In genomic region chr11:125625594-125626380, GRCh38 we compare ENCODE assay signal across 8 cellular contexts. TPM values are rescaled to one million over a fixed set of nuclear protein-coding genes. Genes with fewer than 3 reads are reported as not detected.
A peak's percentile ranks its signal among the peaks of the same experiment; 100 is the strongest.
DNase-seq lines count a peak whose midpoint lies in the region; ATAC-seq and TF ChIP-seq lines count a peak whose summit lies in the region.

No MANE protein-coding gene starts in this region.

- H3K27ac Mint-ChIP-seq in activated naive CD4-positive, alpha-beta T cell treated with anti-CD3 and anti-CD28 coated beads, Interleukin-2, amount 50 U/mL, for 72 hours, result peak overlapping the region; percentile 93 to 100
- H3K27ac Mint-ChIP-seq in glutamatergic neuron (ENCODE audit: unreplicated experiment), result peak overlapping the region; percentile 96

- H3K4me3 Mint-ChIP-seq in glutamatergic neuron (ENCODE audit: unreplicated experiment), result peak overlapping the region; percentile 99

- DNase-seq in GM04504 (ENCODE audit: low read depth) (peak; percentile 74), HFF-Myc (ENCODE audit: extremely low read depth, low read depth) (peak; percentile 82), MV-4-11 (lab: John Stamatoyannopoulos, UW) (peak; percentile 83), SK-N-SH (peak; percentile 88), glutamatergic neuron (peak; percentile 91), osteoblast (ENCODE audit: insufficient read length, low spot score, missing footprints) (peak; percentile 92), thoracic aorta (ENCODE audit: low spot score) (peak; percentile 56)
- DNase-seq in activated naive CD4-positive, alpha-beta T cell treated with anti-CD3 and anti-CD28 coated beads, Interleukin-2, amount 50 U/mL, for 72 hours (ENCODE audit: low spot score in 2 of 2), result peak; percentile 87 to 89

- CTCF ChIA-PET in SK-N-SH (lab: Yijun Ruan, JAX), result interaction anchor here (0.6 to 2.0 kb wide), 6 partner anchors 19 to 278 kb away, joined by 3 to 8 read pairs (median 5); partner anchors contain the start of gene EI24

- peak overlapping the region; percentile 88 for H3K4me3 ChIP-seq in HFF-Myc (replicated peaks; ENCODE audit: low read depth, low read length)
- peak overlapping the region; percentile 77 to 79 for H3K4me3 ChIP-seq in SK-N-SH (ENCODE audit: low read depth in 2 of 2, low read length in 1 of 2)
- H3K4me3 ChIP-seq in osteoblast (ENCODE audit: insufficient read depth, low read length), result peak overlapping the region; percentile 81
- H3K4me3 ChIP-seq in thoracic aorta, result peak overlapping the region; percentile 96

- TF ChIP-seq CTCF in HFF-Myc (IDR thresholded peaks at IDR 0.05; ENCODE audit: low read depth, low read length, missing control alignments) (no peak), SK-N-SH (IDR thresholded peaks at IDR 0.05) (no peak), glutamatergic neuron (IDR thresholded peaks at IDR 0.05; ENCODE audit: partially characterized antibody, unreplicated experiment) (no peak), osteoblast (IDR thresholded peaks at IDR 0.05; ENCODE audit: extremely low read depth, low read depth, low read length) (no peak), thoracic aorta (IDR thresholded peaks at IDR 0.05) (no peak)

- H3K27me3 Mint-ChIP-seq in glutamatergic neuron (ENCODE audit: unreplicated experiment), result peaks cover 6% of the 10 kb centered on the region

- peaks cover 47% of the 10 kb centered on the region for H3F3A ChIP-seq in SK-N-SH (replicated peaks; ENCODE audit: insufficient read depth)

- no peak for TF ChIP-seq EP300 in SK-N-SH (IDR thresholded peaks at IDR 0.05; ENCODE audit: borderline replicate concordance in 1 of 2, low read depth in 1 of 2, low read length in 1 of 2)

- POLR2A ChIA-PET in SK-N-SH (lab: Yijun Ruan, JAX), result interaction anchor here (3.8 kb wide), 1 partner anchor 33 kb away, joined by 13 read pairs; the partner anchor contains the start of gene STT3A

- H3K27ac ChIP-seq in SK-N-SH (ENCODE audit: low read depth in 2 of 2, low read length in 1 of 2) (peak overlapping the region; percentile 92 to 97), osteoblast (ENCODE audit: low read depth, low read length) (peak overlapping the region; percentile 89), thoracic aorta (peak overlapping the region; percentile 94 to 99)

- H3K27me3 ChIP-seq in SK-N-SH (ENCODE audit: insufficient read depth) (no peaks in the 10 kb centered on the region), osteoblast (ENCODE audit: insufficient read depth, low read length) (no peaks in the 10 kb centered on the region), thoracic aorta (replicated peaks; ENCODE audit: insufficient read depth) (no peaks in the 10 kb centered on the region)

- peak overlapping the region; percentile 88 for H3K4me2 ChIP-seq in SK-N-SH
- peak overlapping the region; percentile 93 for H3K4me2 ChIP-seq in osteoblast (ENCODE audit: insufficient read depth, low read length)

- no peaks in the 10 kb centered on the region for H4K20me1 ChIP-seq in SK-N-SH (ENCODE audit: insufficient read depth)
- no peaks in the 10 kb centered on the region for H4K20me1 ChIP-seq in osteoblast (ENCODE audit: insufficient read depth, low read length)

- peaks cover 4 to 11% of the 10 kb centered on the region in 2 experiments; a peak in 3 of 4 replicates for H3K4me1 ChIP-seq in SK-N-SH (ENCODE audit: control insufficient read depth in 1 of 2, insufficient read depth in 2 of 2, low read depth in 1 of 2, low read length in 1 of 2)
- H3K4me1 ChIP-seq in osteoblast (ENCODE audit: insufficient read depth, low read length), result peaks cover 24% of the 10 kb centered on the region
- peaks cover 17 to 38% of the 10 kb centered on the region in 2 donors for H3K4me1 ChIP-seq in thoracic aorta (ENCODE audit: control insufficient read depth in 1 of 2, low read depth in 2 of 2)

- H3K9ac ChIP-seq in SK-N-SH, result peak overlapping the region; percentile 78

- H2AFZ ChIP-seq in SK-N-SH (ENCODE audit: low read depth) (peak overlapping the region; percentile 80), osteoblast (ENCODE audit: low read length) (peak overlapping the region; percentile 90)

- ATAC-seq in activated naive CD4-positive, alpha-beta T cell treated with anti-CD3 and anti-CD28 coated beads, Interleukin-2, amount 50 U/mL, for 72 hours, result peak; percentile 93 to 94
- ATAC-seq in thoracic aorta (ENCODE audit: insufficient number of reproducible peaks, low FRiP score, low read depth), result peak; percentile 80

- no peaks in the 10 kb centered on the region for H3K9me2 ChIP-seq in SK-N-SH

- no peaks in the 10 kb centered on the region for H3K9me3 Mint-ChIP-seq in activated naive CD4-positive, alpha-beta T cell treated with anti-CD3 and anti-CD28 coated beads, Interleukin-2, amount 50 U/mL, for 72 hours
- H3K9me3 Mint-ChIP-seq in glutamatergic neuron (ENCODE audit: unreplicated experiment), result peaks cover 7% of the 10 kb centered on the region

- WGBS in SK-N-SH (ENCODE audit: low lambda C conversion rate), result 1% methylated on average over 42 of the region's 60 CpGs

- TF ChIP-seq RAD21 in SK-N-SH (IDR thresholded peaks at IDR 0.05; ENCODE audit: low read length), result no peak

- H3K36me3 ChIP-seq in SK-N-SH (replicated peaks in 1 of 2; ENCODE audit: control insufficient read depth in 1 of 2, insufficient read depth in 2 of 2, low read length in 1 of 2) (peaks cover 22 to 34% of the 10 kb centered on the region in 2 experiments), osteoblast (ENCODE audit: insufficient read depth, low read length) (peaks cover 14% of the 10 kb centered on the region), thoracic aorta (peaks cover 12% of the 10 kb centered on the region)

- peaks cover 28 to 33% of the 10 kb centered on the region in 2 donors for H3K36me3 Mint-ChIP-seq in activated naive CD4-positive, alpha-beta T cell treated with anti-CD3 and anti-CD28 coated beads, Interleukin-2, amount 50 U/mL, for 72 hours
- no peaks in the 10 kb centered on the region for H3K36me3 Mint-ChIP-seq in glutamatergic neuron (ENCODE audit: unreplicated experiment)

- peaks cover 7% of the 10 kb centered on the region for H3K4me1 Mint-ChIP-seq in glutamatergic neuron (ENCODE audit: low read depth, unreplicated experiment)

- H3K9me3 ChIP-seq in SK-N-SH, result no peaks in the 10 kb centered on the region
- no peaks in the 10 kb centered on the region for H3K9me3 ChIP-seq in osteoblast (ENCODE audit: low read depth, low read length)
- H3K9me3 ChIP-seq in thoracic aorta, result no peaks in the 10 kb centered on the region

- H3K79me2 ChIP-seq in SK-N-SH (ENCODE audit: insufficient read depth) (peaks cover 37% of the 10 kb centered on the region), osteoblast (ENCODE audit: insufficient read depth, low read length) (peaks cover 8% of the 10 kb centered on the region)

TF ChIP-seq in SK-N-SH, 30 proteins besides CTCF, POLR2A, EP300 and RAD21 (continues in another document):
- 0 out of 2 replicates have a peak, but pooled peaks have one; percentile 68 for TF ChIP-seq YY1 (IDR thresholded peaks at IDR 0.05; ENCODE audit: low read depth)
- peak; percentile 20; the same call in 1 of the 2 replicates for TF ChIP-seq FOXJ3 (CRISPR knock-in tag; IDR thresholded peaks at IDR 0.05)
- TF ChIP-seq TCF12 (IDR thresholded peaks at IDR 0.05), result no peak
- no peak for TF ChIP-seq GATA2 (CRISPR knock-in tag; IDR thresholded peaks at IDR 0.05)
- TF ChIP-seq GABPA (IDR thresholded peaks at IDR 0.05; ENCODE audit: low read depth), result peak; percentile 35; the same call in 1 of the 2 replicates
- TF ChIP-seq MXI1 (IDR thresholded peaks at IDR 0.05; ENCODE audit: low read depth, low read length), result peak; percentile 89
- no peak for TF ChIP-seq IRF3 (IDR thresholded peaks at IDR 0.05; ENCODE audit: low read depth, low read length)
- TF ChIP-seq POLR2AphosphoS5 (IDR thresholded peaks at IDR 0.05; ENCODE audit: low read depth, low read length), result peak; percentile 92

RNA-seq across cellular contexts. Expression of gene CHEK1, which starts 0.8 kb away (rescaled TPM):
- 12.1 and 14.8 TPM in 2 replicates for polyA plus RNA-seq in SK-N-SH (2012; rRNA removed)
- 16.6 and 17.9 TPM in 2 replicates for polyA plus RNA-seq in SK-N-SH (2012; cell fraction: cytosol; rRNA removed)
- polyA plus RNA-seq in SK-N-SH (2012; cell fraction: nucleus; rRNA removed), result 5.2 and 10.9 TPM in 2 replicates
- total RNA-seq in activated naive CD4-positive, alpha-beta T cell treated with anti-CD3 and anti-CD28 coated beads, Interleukin-2, amount 50 U/mL, for 72 hours, result 100 to 1,000 TPM; 112 to 137 TPM
- total RNA-seq in glutamatergic neuron (ENCODE audit: unreplicated experiment), result 23.1 TPM
- total RNA-seq in osteoblast, result 16.6 and 22.4 TPM in 2 replicates
- total RNA-seq in thoracic aorta, result 1 to 10 TPM in 1 of 2 donors, under 1 TPM in 1; 0.41 to 3.5 TPM

RNA-seq across cellular contexts. Expression of gene STT3A, which starts 33.1 kb away (rescaled TPM):
- polyA plus RNA-seq in SK-N-SH (2012; rRNA removed), result 101 and 156 TPM in 2 replicates
- 89.0 and 114 TPM in 2 replicates for polyA plus RNA-seq in SK-N-SH (2012; cell fraction: cytosol; rRNA removed)
- 68.1 and 118 TPM in 2 replicates for polyA plus RNA-seq in SK-N-SH (2012; cell fraction: nucleus; rRNA removed)
- total RNA-seq in activated naive CD4-positive, alpha-beta T cell treated with anti-CD3 and anti-CD28 coated beads, Interleukin-2, amount 50 U/mL, for 72 hours, result 100 to 1,000 TPM; 112 to 143 TPM
- 68.0 TPM for total RNA-seq in glutamatergic neuron (ENCODE audit: unreplicated experiment)
- total RNA-seq in osteoblast, result 224 and 286 TPM in 2 replicates
- total RNA-seq in thoracic aorta, result 100 to 1,000 TPM in 1 of 2 donors, 10 to 100 TPM in 1; 85.0 to 122 TPM

RNA-seq across cellular contexts. Expression of gene ACRV1, which starts 54.9 kb away (rescaled TPM):
- not detected in 2 replicates for polyA plus RNA-seq in SK-N-SH (2012; rRNA removed)
- 0.05 TPM in 1 of 2 replicates, not detected in the other for polyA plus RNA-seq in SK-N-SH (2012; cell fraction: cytosol; rRNA removed)
- 0.06 TPM in 1 of 2 replicates, not detected in the other for polyA plus RNA-seq in SK-N-SH (2012; cell fraction: nucleus; rRNA removed)
- total RNA-seq in activated naive CD4-positive, alpha-beta T cell treated with anti-CD3 and anti-CD28 coated beads, Interleukin-2, amount 50 U/mL, for 72 hours, result not detected
- total RNA-seq in glutamatergic neuron (ENCODE audit: unreplicated experiment), result not detected
- not detected in 2 replicates for total RNA-seq in osteoblast
- not detected for total RNA-seq in thoracic aorta

RNA-seq across cellular contexts. Expression of gene EI24, which starts 56.5 kb away (rescaled TPM):
- polyA plus RNA-seq in SK-N-SH (2012; rRNA removed), result 85.5 and 104 TPM in 2 replicates
- polyA plus RNA-seq in SK-N-SH (2012; cell fraction: cytosol; rRNA removed), result 119 and 123 TPM in 2 replicates
- 18.1 and 29.0 TPM in 2 replicates for polyA plus RNA-seq in SK-N-SH (2012; cell fraction: nucleus; rRNA removed)
- total RNA-seq in activated naive CD4-positive, alpha-beta T cell treated with anti-CD3 and anti-CD28 coated beads, Interleukin-2, amount 50 U/mL, for 72 hours, result 10 to 100 TPM; 12.4 to 33.0 TPM
- total RNA-seq in glutamatergic neuron (ENCODE audit: unreplicated experiment), result 63.3 TPM
- 76.0 and 85.2 TPM in 2 replicates for total RNA-seq in osteoblast
- 10 to 100 TPM; 68.4 to 70.0 TPM for total RNA-seq in thoracic aorta

Comparison
In these comparisons a context has a peak if more than half of its experiments do, and no peak if none do; other contexts are left out.
1. Peak in every context shown above with its lines: DNase-seq, ATAC-seq, H3K4me3 ChIP-seq and H3K27ac ChIP-seq.